9 cellular contexts compared by ENCODE assay signal in genomic region chr1:203408485-203409229, GRCh38. TPM values are rescaled to one million over a fixed set of nuclear protein-coding genes. Genes with fewer than 3 reads are reported as not detected.
DNase-seq lines count a peak whose midpoint lies in the region; ATAC-seq and TF ChIP-seq lines count a peak whose summit lies in the region.
"Had no signal": no experiment of that assay in that cellular context is flagged by ENCODE, and none has a peak within 500 bp of the region (broad histone marks: within the 10 kb centered on the region; RNA-seq: fewer than 3 reads in every experiment).

No MANE protein-coding gene starts in this region.

- no peaks in the 10 kb centered on the region for H3K4me1 ChIP-seq in BE2C

- H3K4me3 ChIP-seq in HFF-Myc (replicated peaks; ENCODE audit: low read depth, low read length) (no peak overlapping the region), BE2C (ENCODE audit: low read depth, low read length) (no peak overlapping the region)
- H3K4me3 ChIP-seq: cardiac muscle cell had no signal

- H3K36me3 ChIP-seq in BE2C, result no peaks in the 10 kb centered on the region
- H3K36me3 ChIP-seq: cardiac muscle cell had no signal

- ATAC-seq in stimulated activated effector memory CD8-positive, alpha-beta T cell treated with anti-CD3 and anti-CD28 coated beads, Interleukin-12 subunit alpha, Interleukin-12 subunit beta, amount 100 ng/mL, for 72 hours, result peak; percentile 16
- ATAC-seq in HG02571 (IDR thresholded peaks at IDR 0.05; ENCODE audit: unreplicated experiment), result no peak
- no peak for ATAC-seq in GM19452 (IDR thresholded peaks at IDR 0.05; ENCODE audit: unreplicated experiment)

- TF ChIP-seq CTCF in HFF-Myc (IDR thresholded peaks at IDR 0.05; ENCODE audit: low read depth, low read length, missing control alignments) (no peak), BE2C (IDR thresholded peaks at IDR 0.05; ENCODE audit: low read depth, low read length) (no peak)

- H3K36me3 Mint-ChIP-seq in stimulated activated effector memory CD8-positive, alpha-beta T cell treated with anti-CD3 and anti-CD28 coated beads, Interleukin-12 subunit alpha, Interleukin-12 subunit beta, amount 100 ng/mL, for 72 hours, result no peaks in the 10 kb centered on the region

- no peak overlapping the region for H3K4me3 Mint-ChIP-seq in stimulated activated effector memory CD8-positive, alpha-beta T cell treated with anti-CD3 and anti-CD28 coated beads, Interleukin-12 subunit alpha, Interleukin-12 subunit beta, amount 100 ng/mL, for 72 hours

- no peaks in the 10 kb centered on the region; the same call in 1 of the 2 replicates for H3K9me3 ChIP-seq in BE2C

- H3K4me1 Mint-ChIP-seq in stimulated activated effector memory CD8-positive, alpha-beta T cell treated with anti-CD3 and anti-CD28 coated beads, Interleukin-12 subunit alpha, Interleukin-12 subunit beta, amount 100 ng/mL, for 72 hours, result no peaks in the 10 kb centered on the region

- H3K27me3 ChIP-seq in layer of hippocampus (ENCODE audit: control insufficient read depth, insufficient read depth, low read length) (no peaks in the 10 kb centered on the region), BE2C (no peaks in the 10 kb centered on the region)
- H3K27me3 ChIP-seq: cardiac muscle cell had no signal

- H3K27ac ChIP-seq in caudate nucleus (ENCODE audit: low read depth, low read length) (no peak overlapping the region), layer of hippocampus (ENCODE audit: low read depth, low read length) (peak overlapping the region; percentile 25)
- H3K27ac ChIP-seq: cardiac muscle cell had no signal

- H3K9me3 Mint-ChIP-seq in stimulated activated effector memory CD8-positive, alpha-beta T cell treated with anti-CD3 and anti-CD28 coated beads, Interleukin-12 subunit alpha, Interleukin-12 subunit beta, amount 100 ng/mL, for 72 hours, result no peaks in the 10 kb centered on the region

- H3K27ac Mint-ChIP-seq in stimulated activated effector memory CD8-positive, alpha-beta T cell treated with anti-CD3 and anti-CD28 coated beads, Interleukin-12 subunit alpha, Interleukin-12 subunit beta, amount 100 ng/mL, for 72 hours, result no peak overlapping the region

- DNase-seq in HFF-Myc (ENCODE audit: extremely low read depth, low read depth) (peak; percentile 54), caudate nucleus (lab: John Stamatoyannopoulos, UW) (peak in 57 of 61 donors; percentile 3 to 80 (median 49)), activated gamma-delta T cell (lab: John Stamatoyannopoulos, UW) (no peak), BE2C (no peak)
- DNase-seq in stimulated activated effector memory CD8-positive, alpha-beta T cell treated with anti-CD3 and anti-CD28 coated beads, Interleukin-12 subunit alpha, Interleukin-12 subunit beta, amount 100 ng/mL, for 72 hours (ENCODE audit: low spot score in 2 of 2), result no peak

RNA-seq across cellular contexts. Expression of gene FMOD, which starts 57.7 kb away (rescaled TPM):
- 0.85 TPM for polyA plus RNA-seq in BE2C (2012; ENCODE audit: insufficient read depth, insufficient read length, low read depth)

Comparison
In these comparisons a context has a peak if more than half of its experiments do, and no peak if none do; other contexts are left out.
1. DNase-seq: peak in HFF-Myc (single experiment) and caudate nucleus (57 of 61); none in stimulated activated effector memory CD8-positive, alpha-beta T cell treated with anti-CD3 and anti-CD28 coated beads, Interleukin-12 subunit alpha, Interleukin-12 subunit beta, amount 100 ng/mL, for 72 hours (0 of 2), activated gamma-delta T cell (single experiment) and BE2C (single experiment).